In the genomic region with DNA sequence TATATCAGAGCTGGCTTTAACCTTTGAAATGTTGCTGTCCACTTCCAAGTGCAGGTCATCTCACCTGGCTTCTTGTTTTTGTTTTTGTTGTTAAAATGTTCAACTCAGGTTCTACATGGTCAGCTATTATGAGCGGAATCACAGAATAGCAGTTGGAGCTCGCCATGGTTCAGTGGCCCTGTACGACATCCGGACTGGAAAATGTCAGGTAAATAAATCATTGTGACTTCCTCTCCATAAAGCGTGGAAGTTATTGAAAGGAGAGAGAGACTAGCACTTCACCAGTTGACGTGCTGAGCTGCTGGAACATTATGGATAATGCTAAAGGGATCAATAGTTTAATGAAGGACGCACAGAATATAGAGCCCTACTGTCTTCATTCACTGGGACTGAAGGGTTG, we compare ENCODE assay signal across 17 cellular contexts.
"Had no signal": no experiment of that assay in that cellular context is flagged by ENCODE, and none has a peak within 500 bp of the region (broad histone marks: within the 10 kb centered on the region; RNA-seq: fewer than 3 reads in every experiment).

No MANE protein-coding gene starts in this region.

- H3K9me3 Mint-ChIP-seq: activated CD8-positive, alpha-beta T cell treated with anti-CD3 and anti-CD28 coated beads for 36 hours; nephron; T-helper 2 cell treated with Interferon-gamma antibody and Interleukin-4, amounts not matched to agents 5 μg/mL and 100 μg/mL, for 36 hours had no signal

- H3K4me1 Mint-ChIP-seq: activated CD4-positive, alpha-beta T cell treated with anti-CD3 and anti-CD28 coated beads for 36 hours; nephron had no signal

- H3K4me3 Mint-ChIP-seq: activated CD4-positive, alpha-beta T cell treated with anti-CD3 and anti-CD28 coated beads for 36 hours; activated CD8-positive, alpha-beta T cell treated with anti-CD3 and anti-CD28 coated beads for 36 hours; nephron; T-helper 2 cell treated with Interferon-gamma antibody and Interleukin-4, amounts not matched to agents 5 μg/mL and 100 μg/mL, for 36 hours had no signal

- H3K27me3 Mint-ChIP-seq: activated CD4-positive, alpha-beta T cell treated with anti-CD3 and anti-CD28 coated beads for 36 hours; activated CD8-positive, alpha-beta T cell treated with anti-CD3 and anti-CD28 coated beads for 36 hours had no signal

- DNase-seq: activated CD4-positive, alpha-beta T cell treated with anti-CD3 and anti-CD28 coated beads for 36 hours; activated CD8-positive, alpha-beta memory T cell treated with anti-CD3 and anti-CD28 coated beads, Interleukin-2, amount 50 U/mL, for 4 hours; activated CD8-positive, alpha-beta T cell treated with anti-CD3 and anti-CD28 coated beads for 36 hours; activated naive CD4-positive, alpha-beta T cell; foreskin keratinocyte; head of caudate nucleus; left ventricle myocardium inferior; mesenchymal stem cell; psoas muscle; sigmoid colon; stimulated activated CD4-positive, alpha-beta T cell treated with anti-CD3 and anti-CD28 coated beads, Interleukin-12 subunit alpha, Interleukin-12 subunit beta, amount 100 ng/mL, for 4 hours; stimulated activated CD4-positive, alpha-beta T cell treated with anti-CD3 and anti-CD28 coated beads, Interleukin-2, amount 100 ng/mL, for 48 hours; stimulated activated naive CD4-positive, alpha-beta T cell treated with Interleukin-2 at 50 U/mL for 16 hours; trophoblast cell had no signal

- H3K27ac ChIP-seq: ascending aorta, foreskin keratinocyte, left ventricle myocardium inferior, psoas muscle, sigmoid colon had no signal

- H3K27ac Mint-ChIP-seq: activated CD4-positive, alpha-beta T cell treated with anti-CD3 and anti-CD28 coated beads for 36 hours; activated CD8-positive, alpha-beta T cell treated with anti-CD3 and anti-CD28 coated beads for 36 hours; nephron; T-helper 2 cell treated with Interferon-gamma antibody and Interleukin-4, amounts not matched to agents 5 μg/mL and 100 μg/mL, for 36 hours had no signal
